1 cellular context compared by ENCODE assay signal in the genomic region with DNA sequence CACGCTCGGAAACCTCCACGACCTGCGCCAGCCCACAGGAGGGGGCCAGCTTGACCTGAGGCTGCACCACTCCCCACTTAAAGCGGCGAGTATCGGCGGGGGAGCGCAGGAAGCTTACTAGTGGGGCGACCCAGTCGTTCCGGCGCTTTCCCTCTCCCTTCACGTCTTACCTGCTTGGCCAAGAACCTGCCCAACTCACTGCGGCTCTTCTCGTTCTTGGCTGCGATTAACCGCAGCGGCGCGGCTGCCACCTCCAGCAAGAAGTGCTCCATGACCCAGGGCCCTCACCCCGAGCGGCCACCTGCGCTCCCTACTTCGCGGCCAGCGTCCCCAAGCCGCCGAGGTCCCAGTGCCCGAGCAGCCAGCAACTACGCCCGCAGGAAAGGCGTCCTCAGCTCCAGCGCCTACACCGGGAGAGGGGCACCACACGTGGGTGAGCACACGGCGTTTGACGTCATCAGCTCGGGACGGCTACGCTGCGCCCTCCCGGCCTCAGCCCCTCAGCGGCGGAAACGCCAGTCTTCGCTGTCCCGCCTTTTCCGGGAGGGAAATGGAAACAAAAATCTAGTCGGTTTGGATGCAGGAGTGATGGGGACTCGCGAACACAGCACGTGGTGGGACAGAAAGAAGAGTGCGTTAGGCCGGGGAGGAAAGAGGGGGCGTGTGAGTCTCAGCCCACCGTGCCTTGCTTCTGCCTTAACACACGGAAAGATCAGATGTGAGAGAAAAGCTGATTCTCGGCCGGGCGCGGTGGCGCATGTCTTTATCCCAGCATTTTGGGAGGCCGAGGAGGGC.
A peak's percentile ranks its signal among the peaks of the same experiment; 100 is the strongest.
TF ChIP-seq lines count a peak whose summit lies in the region.

A gene with protein sequence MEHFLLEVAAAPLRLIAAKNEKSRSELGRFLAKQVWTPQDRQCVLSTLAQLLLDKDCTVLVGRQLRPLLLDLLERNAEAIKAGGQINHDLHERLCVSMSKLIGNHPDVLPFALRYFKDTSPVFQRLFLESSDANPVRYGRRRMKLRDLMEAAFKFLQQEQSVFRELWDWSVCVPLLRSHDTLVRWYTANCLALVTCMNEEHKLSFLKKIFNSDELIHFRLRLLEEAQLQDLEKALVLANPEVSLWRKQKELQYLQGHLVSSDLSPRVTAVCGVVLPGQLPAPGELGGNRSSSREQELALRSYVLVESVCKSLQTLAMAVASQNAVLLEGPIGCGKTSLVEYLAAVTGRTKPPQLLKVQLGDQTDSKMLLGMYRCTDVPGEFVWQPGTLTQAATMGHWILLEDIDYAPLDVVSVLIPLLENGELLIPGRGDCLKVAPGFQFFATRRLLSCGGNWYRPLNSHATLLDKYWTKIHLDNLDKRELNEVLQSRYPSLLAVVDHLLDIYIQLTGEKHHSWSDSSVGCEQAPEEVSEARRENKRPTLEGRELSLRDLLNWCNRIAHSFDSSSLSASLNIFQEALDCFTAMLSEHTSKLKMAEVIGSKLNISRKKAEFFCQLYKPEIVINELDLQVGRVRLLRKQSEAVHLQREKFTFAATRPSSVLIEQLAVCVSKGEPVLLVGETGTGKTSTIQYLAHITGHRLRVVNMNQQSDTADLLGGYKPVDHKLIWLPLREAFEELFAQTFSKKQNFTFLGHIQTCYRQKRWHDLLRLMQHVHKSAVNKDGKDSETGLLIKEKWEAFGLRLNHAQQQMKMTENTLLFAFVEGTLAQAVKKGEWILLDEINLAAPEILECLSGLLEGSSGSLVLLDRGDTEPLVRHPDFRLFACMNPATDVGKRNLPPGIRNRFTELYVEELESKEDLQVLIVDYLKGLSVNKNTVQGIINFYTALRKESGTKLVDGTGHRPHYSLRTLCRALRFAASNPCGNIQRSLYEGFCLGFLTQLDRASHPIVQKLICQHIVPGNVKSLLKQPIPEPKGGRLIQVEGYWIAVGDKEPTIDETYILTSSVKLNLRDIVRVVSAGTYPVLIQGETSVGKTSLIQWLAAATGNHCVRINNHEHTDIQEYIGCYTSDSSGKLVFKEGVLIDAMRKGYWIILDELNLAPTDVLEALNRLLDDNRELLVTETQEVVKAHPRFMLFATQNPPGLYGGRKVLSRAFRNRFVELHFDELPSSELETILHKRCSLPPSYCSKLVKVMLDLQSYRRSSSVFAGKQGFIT (N-terminal part only) (minus strand): TSS at position 459 of the 795 bp plus-strand sequence. CDS start 187 bp downstream, at position 272.

TF ChIP-seq in K562, 482 proteins besides CTCF, POLR2A, EP300 and RAD21 (continued from another document and continues in another):
- TF ChIP-seq, protein P1, sequence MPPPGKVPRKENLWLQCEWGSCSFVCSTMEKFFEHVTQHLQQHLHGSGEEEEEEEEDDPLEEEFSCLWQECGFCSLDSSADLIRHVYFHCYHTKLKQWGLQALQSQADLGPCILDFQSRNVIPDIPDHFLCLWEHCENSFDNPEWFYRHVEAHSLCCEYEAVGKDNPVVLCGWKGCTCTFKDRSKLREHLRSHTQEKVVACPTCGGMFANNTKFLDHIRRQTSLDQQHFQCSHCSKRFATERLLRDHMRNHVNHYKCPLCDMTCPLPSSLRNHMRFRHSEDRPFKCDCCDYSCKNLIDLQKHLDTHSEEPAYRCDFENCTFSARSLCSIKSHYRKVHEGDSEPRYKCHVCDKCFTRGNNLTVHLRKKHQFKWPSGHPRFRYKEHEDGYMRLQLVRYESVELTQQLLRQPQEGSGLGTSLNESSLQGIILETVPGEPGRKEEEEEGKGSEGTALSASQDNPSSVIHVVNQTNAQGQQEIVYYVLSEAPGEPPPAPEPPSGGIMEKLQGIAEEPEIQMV (tag; conservative IDR thresholded peaks at IDR 0.05; ENCODE audit: low read depth): no peak
- TF ChIP-seq, protein P2, sequence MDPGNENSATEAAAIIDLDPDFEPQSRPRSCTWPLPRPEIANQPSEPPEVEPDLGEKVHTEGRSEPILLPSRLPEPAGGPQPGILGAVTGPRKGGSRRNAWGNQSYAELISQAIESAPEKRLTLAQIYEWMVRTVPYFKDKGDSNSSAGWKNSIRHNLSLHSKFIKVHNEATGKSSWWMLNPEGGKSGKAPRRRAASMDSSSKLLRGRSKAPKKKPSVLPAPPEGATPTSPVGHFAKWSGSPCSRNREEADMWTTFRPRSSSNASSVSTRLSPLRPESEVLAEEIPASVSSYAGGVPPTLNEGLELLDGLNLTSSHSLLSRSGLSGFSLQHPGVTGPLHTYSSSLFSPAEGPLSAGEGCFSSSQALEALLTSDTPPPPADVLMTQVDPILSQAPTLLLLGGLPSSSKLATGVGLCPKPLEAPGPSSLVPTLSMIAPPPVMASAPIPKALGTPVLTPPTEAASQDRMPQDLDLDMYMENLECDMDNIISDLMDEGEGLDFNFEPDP (CRISPR knock-in tag; IDR thresholded peaks at IDR 0.05): no peak
- TF ChIP-seq, protein P3, sequence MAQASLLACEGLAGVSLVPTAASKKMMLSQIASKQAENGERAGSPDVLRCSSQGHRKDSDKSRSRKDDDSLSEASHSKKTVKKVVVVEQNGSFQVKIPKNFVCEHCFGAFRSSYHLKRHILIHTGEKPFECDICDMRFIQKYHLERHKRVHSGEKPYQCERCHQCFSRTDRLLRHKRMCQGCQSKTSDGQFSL (CRISPR knock-in tag; IDR thresholded peaks at IDR 0.05): no peak; the same call in 1 of the 2 replicates
- TF ChIP-seq, protein P3 (tag; IDR thresholded peaks at IDR 0.05): no peak; a peak in 1 of 4 replicates
- TF ChIP-seq RAD51 (IDR thresholded peaks at IDR 0.05; ENCODE audit: borderline replicate concordance, low read depth) (peak; percentile 57; the same call in 1 of the 2 replicates), PTTG1 (tag; IDR thresholded peaks at IDR 0.05; ENCODE audit: low read depth) (no peak), XRCC3 (IDR thresholded peaks at IDR 0.05) (no peak), CHD2 (IDR thresholded peaks at IDR 0.05; ENCODE audit: low read depth, low read length) (no peak), POLR2AphosphoS5 (IDR thresholded peaks at IDR 0.05; ENCODE audit: control insufficient read depth, insufficient read depth, low read depth, low read length) (peak; percentile 74), FIP1L1 (IDR thresholded peaks at IDR 0.05; ENCODE audit: low read depth, low read length, poor library complexity, severe bottlenecking) (peak; percentile 27), SIX5 (IDR thresholded peaks at IDR 0.05; ENCODE audit: borderline replicate concordance in 1 of 2, insufficient read depth in 1 of 2, low read depth in 1 of 2, low read length in 2 of 2) (no peak), FOXK2 (conservative IDR thresholded peaks at IDR 0.05 in 1 of 2, IDR thresholded peaks at IDR 0.05 in 1 of 2; ENCODE audit: low read depth in 2 of 2) (peak; percentile 75 to 78), GATAD2A (IDR thresholded peaks at IDR 0.05) (peak; percentile 22; the same call in 1 of the 2 replicates), SMAD3 (CRISPR knock-in tag; conservative IDR thresholded peaks at IDR 0.05) (no peak), HDAC8 (tag; IDR thresholded peaks at IDR 0.05) (0 out of 2 replicates have a peak, but pooled peaks have one; percentile 50), SIRT6 (IDR thresholded peaks at IDR 0.05; ENCODE audit: low read depth, low read length) (no peak), MECOM (CRISPR knock-in tag; IDR thresholded peaks at IDR 0.05) (no peak)
- TF ChIP-seq, protein P4, sequence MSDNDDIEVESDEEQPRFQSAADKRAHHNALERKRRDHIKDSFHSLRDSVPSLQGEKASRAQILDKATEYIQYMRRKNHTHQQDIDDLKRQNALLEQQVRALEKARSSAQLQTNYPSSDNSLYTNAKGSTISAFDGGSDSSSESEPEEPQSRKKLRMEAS (CRISPR knock-in tag; IDR thresholded peaks at IDR 0.05): peak; percentile 99
- TF ChIP-seq, protein P5, sequence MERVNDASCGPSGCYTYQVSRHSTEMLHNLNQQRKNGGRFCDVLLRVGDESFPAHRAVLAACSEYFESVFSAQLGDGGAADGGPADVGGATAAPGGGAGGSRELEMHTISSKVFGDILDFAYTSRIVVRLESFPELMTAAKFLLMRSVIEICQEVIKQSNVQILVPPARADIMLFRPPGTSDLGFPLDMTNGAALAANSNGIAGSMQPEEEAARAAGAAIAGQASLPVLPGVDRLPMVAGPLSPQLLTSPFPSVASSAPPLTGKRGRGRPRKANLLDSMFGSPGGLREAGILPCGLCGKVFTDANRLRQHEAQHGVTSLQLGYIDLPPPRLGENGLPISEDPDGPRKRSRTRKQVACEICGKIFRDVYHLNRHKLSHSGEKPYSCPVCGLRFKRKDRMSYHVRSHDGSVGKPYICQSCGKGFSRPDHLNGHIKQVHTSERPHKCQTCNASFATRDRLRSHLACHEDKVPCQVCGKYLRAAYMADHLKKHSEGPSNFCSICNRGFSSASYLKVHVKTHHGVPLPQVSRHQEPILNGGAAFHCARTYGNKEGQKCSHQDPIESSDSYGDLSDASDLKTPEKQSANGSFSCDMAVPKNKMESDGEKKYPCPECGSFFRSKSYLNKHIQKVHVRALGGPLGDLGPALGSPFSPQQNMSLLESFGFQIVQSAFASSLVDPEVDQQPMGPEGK (CRISPR knock-in tag; IDR thresholded peaks at IDR 0.05; ENCODE audit: borderline replicate concordance): no peak
- TF ChIP-seq, protein P6, sequence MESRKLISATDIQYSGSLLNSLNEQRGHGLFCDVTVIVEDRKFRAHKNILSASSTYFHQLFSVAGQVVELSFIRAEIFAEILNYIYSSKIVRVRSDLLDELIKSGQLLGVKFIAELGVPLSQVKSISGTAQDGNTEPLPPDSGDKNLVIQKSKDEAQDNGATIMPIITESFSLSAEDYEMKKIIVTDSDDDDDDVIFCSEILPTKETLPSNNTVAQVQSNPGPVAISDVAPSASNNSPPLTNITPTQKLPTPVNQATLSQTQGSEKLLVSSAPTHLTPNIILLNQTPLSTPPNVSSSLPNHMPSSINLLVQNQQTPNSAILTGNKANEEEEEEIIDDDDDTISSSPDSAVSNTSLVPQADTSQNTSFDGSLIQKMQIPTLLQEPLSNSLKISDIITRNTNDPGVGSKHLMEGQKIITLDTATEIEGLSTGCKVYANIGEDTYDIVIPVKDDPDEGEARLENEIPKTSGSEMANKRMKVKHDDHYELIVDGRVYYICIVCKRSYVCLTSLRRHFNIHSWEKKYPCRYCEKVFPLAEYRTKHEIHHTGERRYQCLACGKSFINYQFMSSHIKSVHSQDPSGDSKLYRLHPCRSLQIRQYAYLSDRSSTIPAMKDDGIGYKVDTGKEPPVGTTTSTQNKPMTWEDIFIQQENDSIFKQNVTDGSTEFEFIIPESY (CRISPR knock-in tag; IDR thresholded peaks at IDR 0.05): peak; percentile 71
- TF ChIP-seq, protein P7, sequence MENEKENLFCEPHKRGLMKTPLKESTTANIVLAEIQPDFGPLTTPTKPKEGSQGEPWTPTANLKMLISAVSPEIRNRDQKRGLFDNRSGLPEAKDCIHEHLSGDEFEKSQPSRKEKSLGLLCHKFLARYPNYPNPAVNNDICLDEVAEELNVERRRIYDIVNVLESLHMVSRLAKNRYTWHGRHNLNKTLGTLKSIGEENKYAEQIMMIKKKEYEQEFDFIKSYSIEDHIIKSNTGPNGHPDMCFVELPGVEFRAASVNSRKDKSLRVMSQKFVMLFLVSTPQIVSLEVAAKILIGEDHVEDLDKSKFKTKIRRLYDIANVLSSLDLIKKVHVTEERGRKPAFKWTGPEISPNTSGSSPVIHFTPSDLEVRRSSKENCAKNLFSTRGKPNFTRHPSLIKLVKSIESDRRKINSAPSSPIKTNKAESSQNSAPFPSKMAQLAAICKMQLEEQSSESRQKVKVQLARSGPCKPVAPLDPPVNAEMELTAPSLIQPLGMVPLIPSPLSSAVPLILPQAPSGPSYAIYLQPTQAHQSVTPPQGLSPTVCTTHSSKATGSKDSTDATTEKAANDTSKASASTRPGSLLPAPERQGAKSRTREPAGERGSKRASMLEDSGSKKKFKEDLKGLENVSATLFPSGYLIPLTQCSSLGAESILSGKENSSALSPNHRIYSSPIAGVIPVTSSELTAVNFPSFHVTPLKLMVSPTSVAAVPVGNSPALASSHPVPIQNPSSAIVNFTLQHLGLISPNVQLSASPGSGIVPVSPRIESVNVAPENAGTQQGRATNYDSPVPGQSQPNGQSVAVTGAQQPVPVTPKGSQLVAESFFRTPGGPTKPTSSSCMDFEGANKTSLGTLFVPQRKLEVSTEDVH (IDR thresholded peaks at IDR 0.05; ENCODE audit: low read depth, partially characterized antibody): peak; percentile 79
- TF ChIP-seq, protein P8, sequence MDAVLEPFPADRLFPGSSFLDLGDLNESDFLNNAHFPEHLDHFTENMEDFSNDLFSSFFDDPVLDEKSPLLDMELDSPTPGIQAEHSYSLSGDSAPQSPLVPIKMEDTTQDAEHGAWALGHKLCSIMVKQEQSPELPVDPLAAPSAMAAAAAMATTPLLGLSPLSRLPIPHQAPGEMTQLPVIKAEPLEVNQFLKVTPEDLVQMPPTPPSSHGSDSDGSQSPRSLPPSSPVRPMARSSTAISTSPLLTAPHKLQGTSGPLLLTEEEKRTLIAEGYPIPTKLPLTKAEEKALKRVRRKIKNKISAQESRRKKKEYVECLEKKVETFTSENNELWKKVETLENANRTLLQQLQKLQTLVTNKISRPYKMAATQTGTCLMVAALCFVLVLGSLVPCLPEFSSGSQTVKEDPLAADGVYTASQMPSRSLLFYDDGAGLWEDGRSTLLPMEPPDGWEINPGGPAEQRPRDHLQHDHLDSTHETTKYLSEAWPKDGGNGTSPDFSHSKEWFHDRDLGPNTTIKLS (IDR thresholded peaks at IDR 0.05; ENCODE audit: borderline replicate concordance, low read depth): no peak
- TF ChIP-seq, protein P9, sequence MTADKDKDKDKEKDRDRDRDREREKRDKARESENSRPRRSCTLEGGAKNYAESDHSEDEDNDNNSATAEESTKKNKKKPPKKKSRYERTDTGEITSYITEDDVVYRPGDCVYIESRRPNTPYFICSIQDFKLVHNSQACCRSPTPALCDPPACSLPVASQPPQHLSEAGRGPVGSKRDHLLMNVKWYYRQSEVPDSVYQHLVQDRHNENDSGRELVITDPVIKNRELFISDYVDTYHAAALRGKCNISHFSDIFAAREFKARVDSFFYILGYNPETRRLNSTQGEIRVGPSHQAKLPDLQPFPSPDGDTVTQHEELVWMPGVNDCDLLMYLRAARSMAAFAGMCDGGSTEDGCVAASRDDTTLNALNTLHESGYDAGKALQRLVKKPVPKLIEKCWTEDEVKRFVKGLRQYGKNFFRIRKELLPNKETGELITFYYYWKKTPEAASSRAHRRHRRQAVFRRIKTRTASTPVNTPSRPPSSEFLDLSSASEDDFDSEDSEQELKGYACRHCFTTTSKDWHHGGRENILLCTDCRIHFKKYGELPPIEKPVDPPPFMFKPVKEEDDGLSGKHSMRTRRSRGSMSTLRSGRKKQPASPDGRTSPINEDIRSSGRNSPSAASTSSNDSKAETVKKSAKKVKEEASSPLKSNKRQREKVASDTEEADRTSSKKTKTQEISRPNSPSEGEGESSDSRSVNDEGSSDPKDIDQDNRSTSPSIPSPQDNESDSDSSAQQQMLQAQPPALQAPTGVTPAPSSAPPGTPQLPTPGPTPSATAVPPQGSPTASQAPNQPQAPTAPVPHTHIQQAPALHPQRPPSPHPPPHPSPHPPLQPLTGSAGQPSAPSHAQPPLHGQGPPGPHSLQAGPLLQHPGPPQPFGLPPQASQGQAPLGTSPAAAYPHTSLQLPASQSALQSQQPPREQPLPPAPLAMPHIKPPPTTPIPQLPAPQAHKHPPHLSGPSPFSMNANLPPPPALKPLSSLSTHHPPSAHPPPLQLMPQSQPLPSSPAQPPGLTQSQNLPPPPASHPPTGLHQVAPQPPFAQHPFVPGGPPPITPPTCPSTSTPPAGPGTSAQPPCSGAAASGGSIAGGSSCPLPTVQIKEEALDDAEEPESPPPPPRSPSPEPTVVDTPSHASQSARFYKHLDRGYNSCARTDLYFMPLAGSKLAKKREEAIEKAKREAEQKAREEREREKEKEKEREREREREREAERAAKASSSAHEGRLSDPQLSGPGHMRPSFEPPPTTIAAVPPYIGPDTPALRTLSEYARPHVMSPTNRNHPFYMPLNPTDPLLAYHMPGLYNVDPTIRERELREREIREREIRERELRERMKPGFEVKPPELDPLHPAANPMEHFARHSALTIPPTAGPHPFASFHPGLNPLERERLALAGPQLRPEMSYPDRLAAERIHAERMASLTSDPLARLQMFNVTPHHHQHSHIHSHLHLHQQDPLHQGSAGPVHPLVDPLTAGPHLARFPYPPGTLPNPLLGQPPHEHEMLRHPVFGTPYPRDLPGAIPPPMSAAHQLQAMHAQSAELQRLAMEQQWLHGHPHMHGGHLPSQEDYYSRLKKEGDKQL (CRISPR knock-in tag; IDR thresholded peaks at IDR 0.05; ENCODE audit: borderline replicate concordance): no peak; the same call in 1 of the 2 replicates
